8 cellular contexts compared by ENCODE assay signal in genomic region chr12:132445884-132446471, GRCh38. TPM values are rescaled to one million over a fixed set of nuclear protein-coding genes. Genes with fewer than 3 reads are reported as not detected.
DNase-seq lines count a peak whose midpoint lies in the region; TF ChIP-seq lines count a peak whose summit lies in the region.

No MANE protein-coding gene starts in this region.

- H3K9me3 Mint-ChIP-seq in osteocyte (ENCODE audit: unreplicated experiment), result no peaks in the 10 kb centered on the region

- TF ChIP-seq POLR2A in ovary (IDR thresholded peaks at IDR 0.05), result no peak

- no peak for TF ChIP-seq EP300 in ovary (IDR thresholded peaks at IDR 0.05)

- WGBS in ovary, 3 donors, result 50 to 63% (median 51%) methylated on average over 38 of the region's 38 CpGs

- no peaks in the 10 kb centered on the region for H3K36me3 Mint-ChIP-seq in osteocyte (ENCODE audit: unreplicated experiment)

- TF ChIP-seq CTCF in fibroblast of mammary gland (conservative IDR thresholded peaks at IDR 0.05; ENCODE audit: control insufficient read depth, insufficient read depth, low read depth, low read length), result no peak
- TF ChIP-seq CTCF in ovary (IDR thresholded peaks at IDR 0.05), result no peak
- TF ChIP-seq CTCF in osteocyte (IDR thresholded peaks at IDR 0.05), result no peak

- H3K36me3 ChIP-seq in ovary, result no peaks in the 10 kb centered on the region

- intact Hi-C loops in ovary (cut with DNase I), result no loop called here

- no peak overlapping the region for H3K27ac ChIP-seq in ovary

- no peaks in the 10 kb centered on the region for H3K9me3 ChIP-seq in ovary

- H3K27ac Mint-ChIP-seq in osteocyte (ENCODE audit: unreplicated experiment), result no peak overlapping the region

- no peaks in the 10 kb centered on the region for H3K4me1 Mint-ChIP-seq in osteocyte (ENCODE audit: unreplicated experiment)

- peak overlapping the region; percentile 55 for H3K4me3 ChIP-seq in fibroblast of mammary gland (ENCODE audit: control insufficient read depth, low read depth, low read length)
- H3K4me3 ChIP-seq in ovary, result peak overlapping the region; percentile 22

- peak; percentile 5 for DNase-seq in GM04503 (ENCODE audit: low read depth)
- DNase-seq in NCI-H345 treated with DMSO at 0.1 percent for 48 hours (lab: John Stamatoyannopoulos, UW; ENCODE audit: unreplicated experiment), result peak; percentile 92
- peak; percentile 68 for DNase-seq in activated CD8-positive, alpha-beta memory T cell treated with anti-CD3 and anti-CD28 coated beads, Interleukin-2, amount 50 U/mL, for 4 hours
- peak; percentile 92 for DNase-seq in fibroblast of mammary gland (ENCODE audit: low read depth)
- DNase-seq in ovary, result peak in 4 of 5 donors; percentile 43 to 69 (median 57)
- DNase-seq in middle frontal gyrus (ENCODE audit: extremely low spot score, low spot score), result no peak
- no peak for DNase-seq in C1 segment of cervical spinal cord (lab: John Stamatoyannopoulos, UW)
- DNase-seq in osteocyte (ENCODE audit: extremely low spot score, unreplicated experiment), result no peak

- no peaks in the 10 kb centered on the region for H3K27me3 ChIP-seq in ovary

- no peak overlapping the region for H3K4me3 Mint-ChIP-seq in osteocyte (ENCODE audit: unreplicated experiment)

- no peaks in the 10 kb centered on the region for H3K4me1 ChIP-seq in ovary (ENCODE audit: insufficient read depth)

- peaks cover 29% of the 10 kb centered on the region for H3K27me3 Mint-ChIP-seq in osteocyte (ENCODE audit: unreplicated experiment)

RNA-seq across cellular contexts. Expression of gene FBRSL1, which starts 44.0 kb away (rescaled TPM):
- total RNA-seq in ovary, result 10 to 100 TPM; 12.6 to 69.5 (median 54.3) TPM
- 10 to 100 TPM in 1 of 2 donors, 1 to 10 TPM in 1; 3.2 to 22.2 TPM for polyA plus RNA-seq in ovary
- 42.1 and 46.2 TPM in 2 replicates for total RNA-seq in osteocyte

Comparison
In these comparisons a context has a peak if more than half of its experiments do, and no peak if none do; other contexts are left out.
1. DNase-seq: peak in GM04503 (single experiment), NCI-H345 treated with DMSO at 0.1 percent for 48 hours (single experiment), activated CD8-positive, alpha-beta memory T cell treated with anti-CD3 and anti-CD28 coated beads, Interleukin-2, amount 50 U/mL, for 4 hours (single experiment), fibroblast of mammary gland (single experiment) and ovary (4 of 5); none in middle frontal gyrus (single experiment), C1 segment of cervical spinal cord (0 of 14) and osteocyte (single experiment).